In genomic region chr16:83744521-83744981, GRCh38 we compare ENCODE assay signal across 8 cellular contexts.
DNase-seq lines count a peak whose midpoint lies in the region; ATAC-seq and TF ChIP-seq lines count a peak whose summit lies in the region.

No MANE protein-coding gene starts in this region.

- no peaks in the 10 kb centered on the region for H3K36me3 ChIP-seq in trophoblast cell (ENCODE audit: control insufficient read depth in 1 of 2, insufficient read depth in 2 of 2, low read length in 2 of 2)
- H3K36me3 ChIP-seq in A673 (ENCODE audit: insufficient read depth, low read length, poor library complexity, severe bottlenecking), result no peaks in the 10 kb centered on the region

- no CpG with 5 or more reads among the region's 9 CpGs for whole genome bisulfite sequencing in trophoblast cell (ENCODE audit: extremely low coverage, insufficient coverage, insufficient read length)

- no peak overlapping the region for H2BK12ac ChIP-seq in trophoblast cell (ENCODE audit: low read length)

- intact Hi-C loops in A673 (cut with micrococcal nuclease; ENCODE audit: unreplicated experiment), result no loop called here

- peaks cover 2% of the 10 kb centered on the region for H3K9me3 ChIP-seq in trophoblast cell (ENCODE audit: insufficient read depth, low read depth, low read length)
- H3K9me3 ChIP-seq in A673 (ENCODE audit: low read depth, low read length, poor library complexity, severe bottlenecking), result no peaks in the 10 kb centered on the region

- TF ChIP-seq CTCF in foreskin fibroblast (IDR thresholded peaks at IDR 0.05; ENCODE audit: low read depth, low read length) (no peak), A673 (conservative IDR thresholded peaks at IDR 0.05; ENCODE audit: low read depth, low read length) (no peak)

- H3K27me3 ChIP-seq in trophoblast cell (ENCODE audit: insufficient read depth, low read length), result no peaks in the 10 kb centered on the region
- peaks cover 48% of the 10 kb centered on the region for H3K27me3 ChIP-seq in A673 (replicated peaks; ENCODE audit: insufficient read depth, low read depth, low read length, poor library complexity)

- no peak overlapping the region for H3K18ac ChIP-seq in trophoblast cell (ENCODE audit: low read length)

- H3K23ac ChIP-seq in trophoblast cell (ENCODE audit: low read length), result no peak overlapping the region

- no peak overlapping the region for H3K14ac ChIP-seq in trophoblast cell (ENCODE audit: low read length)

- H3K4me1 ChIP-seq in trophoblast cell (ENCODE audit: control insufficient read depth in 1 of 2, insufficient read depth in 2 of 2, low read length in 2 of 2) (peaks cover 5 to 6% of the 10 kb centered on the region in 2 experiments), A673 (ENCODE audit: insufficient read depth, low read length, poor library complexity, severe bottlenecking) (no peaks in the 10 kb centered on the region)

- H3K79me2 ChIP-seq in trophoblast cell (ENCODE audit: control insufficient read depth, insufficient read depth, low read length, poor library complexity), result no peaks in the 10 kb centered on the region

- CTCF ChIA-PET in A673 (lab: Charles Lee), result no interaction called here

- no peak for ATAC-seq in GM18511 (IDR thresholded peaks at IDR 0.05; ENCODE audit: unreplicated experiment)

- H3K4me2 ChIP-seq in trophoblast cell (ENCODE audit: low read length), result peak overlapping the region; percentile 10

- POLR2A ChIA-PET in A673 (lab: Charles Lee; ENCODE audit: low non-redundant PET), result no interaction called here

- H3K9ac ChIP-seq in trophoblast cell (ENCODE audit: low read length), result no peak overlapping the region

- H3K27ac ChIP-seq in trophoblast cell (ENCODE audit: low read depth, low read length) (no peak overlapping the region), A673 (ENCODE audit: low read depth, low read length, poor library complexity, severe bottlenecking) (no peak overlapping the region)

- no peak overlapping the region for H4K8ac ChIP-seq in trophoblast cell (ENCODE audit: low read depth, low read length)

- no peak overlapping the region for H4K12ac ChIP-seq in trophoblast cell (ENCODE audit: low read depth, low read length)

- H3K4ac ChIP-seq in trophoblast cell (ENCODE audit: low read depth, low read length), result no peak overlapping the region

- DNase-seq in GM04504 (ENCODE audit: low read depth), result peak; percentile 27
- DNase-seq in M059J (ENCODE audit: low read depth), result peak; percentile 89
- DNase-seq in foreskin fibroblast, result peak; percentile 37 to 67
- DNase-seq in trophoblast cell, result peak; percentile 36 to 37
- no peak for DNase-seq in NCI-H187 (lab: John Stamatoyannopoulos, UW)
- no peak for DNase-seq in A673 (ENCODE audit: low spot score)
- no peak for DNase-seq in SK-N-DZ (ENCODE audit: low spot score)

- no peak overlapping the region for H2AFZ ChIP-seq in trophoblast cell (ENCODE audit: insufficient read depth, low read length, poor library complexity)

- no peak overlapping the region for H2BK120ac ChIP-seq in trophoblast cell (ENCODE audit: insufficient read depth, low read length, poor library complexity)

- H2AK5ac ChIP-seq in trophoblast cell (ENCODE audit: low read length), result no peak overlapping the region

- H3K4me3 ChIP-seq in foreskin fibroblast (ENCODE audit: low read depth in 1 of 2, low read length in 2 of 2) (no peak overlapping the region), trophoblast cell (ENCODE audit: low read depth, low read length) (no peak overlapping the region), A673 (ENCODE audit: low read depth, low read length, poor library complexity, severe bottlenecking) (no peak overlapping the region)

- no TSS peak for BruUV-seq in A673 (replicated peaks; lab: Mats Ljungman, UMichigan)

- H2BK5ac ChIP-seq in trophoblast cell (ENCODE audit: low read depth, low read length, poor library complexity), result no peak overlapping the region

- H4K91ac ChIP-seq in trophoblast cell (ENCODE audit: low read depth, low read length), result no peak overlapping the region

- H3K79me1 ChIP-seq in trophoblast cell (ENCODE audit: low read length), result no peaks in the 10 kb centered on the region

Comparison
In these comparisons a context has a peak if more than half of its experiments do, and no peak if none do; other contexts are left out.
1. DNase-seq: peak in GM04504 (single experiment), M059J (single experiment), foreskin fibroblast (2 of 2) and trophoblast cell (2 of 2); none in NCI-H187 (0 of 2), A673 (single experiment) and SK-N-DZ (single experiment).